Comparison of ENCODE assay signal across 1 cellular context in the genomic region with DNA sequence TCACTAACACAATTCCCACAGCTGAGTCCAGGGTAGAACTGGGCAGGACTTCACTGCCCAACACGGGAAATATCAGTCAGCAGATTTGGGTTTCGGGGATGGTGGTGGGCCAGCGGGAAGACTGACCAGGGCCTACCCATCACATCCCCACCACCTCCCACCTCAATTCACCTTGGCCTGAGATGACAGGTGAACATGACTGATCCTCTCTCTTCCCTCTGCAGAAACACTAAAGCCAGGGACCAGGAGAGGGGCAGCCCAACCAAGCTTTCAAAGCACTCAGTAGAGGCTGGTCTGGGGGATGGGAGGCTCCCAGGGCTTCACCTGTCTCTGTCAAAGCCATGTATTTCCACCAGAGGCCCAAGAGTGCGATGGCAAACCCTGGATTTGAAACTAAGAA.
TF ChIP-seq lines count a peak whose summit lies in the region.

No MANE protein-coding gene starts in this region.

TF ChIP-seq in HepG2, 621 proteins besides CTCF, POLR2A, EP300 and RAD21:
- 0 out of 2 replicates have a peak, but pooled peaks have one; percentile 19 for TF ChIP-seq RBFOX2 (IDR thresholded peaks at IDR 0.05; ENCODE audit: low read depth, low read length)
- TF ChIP-seq, protein P1, sequence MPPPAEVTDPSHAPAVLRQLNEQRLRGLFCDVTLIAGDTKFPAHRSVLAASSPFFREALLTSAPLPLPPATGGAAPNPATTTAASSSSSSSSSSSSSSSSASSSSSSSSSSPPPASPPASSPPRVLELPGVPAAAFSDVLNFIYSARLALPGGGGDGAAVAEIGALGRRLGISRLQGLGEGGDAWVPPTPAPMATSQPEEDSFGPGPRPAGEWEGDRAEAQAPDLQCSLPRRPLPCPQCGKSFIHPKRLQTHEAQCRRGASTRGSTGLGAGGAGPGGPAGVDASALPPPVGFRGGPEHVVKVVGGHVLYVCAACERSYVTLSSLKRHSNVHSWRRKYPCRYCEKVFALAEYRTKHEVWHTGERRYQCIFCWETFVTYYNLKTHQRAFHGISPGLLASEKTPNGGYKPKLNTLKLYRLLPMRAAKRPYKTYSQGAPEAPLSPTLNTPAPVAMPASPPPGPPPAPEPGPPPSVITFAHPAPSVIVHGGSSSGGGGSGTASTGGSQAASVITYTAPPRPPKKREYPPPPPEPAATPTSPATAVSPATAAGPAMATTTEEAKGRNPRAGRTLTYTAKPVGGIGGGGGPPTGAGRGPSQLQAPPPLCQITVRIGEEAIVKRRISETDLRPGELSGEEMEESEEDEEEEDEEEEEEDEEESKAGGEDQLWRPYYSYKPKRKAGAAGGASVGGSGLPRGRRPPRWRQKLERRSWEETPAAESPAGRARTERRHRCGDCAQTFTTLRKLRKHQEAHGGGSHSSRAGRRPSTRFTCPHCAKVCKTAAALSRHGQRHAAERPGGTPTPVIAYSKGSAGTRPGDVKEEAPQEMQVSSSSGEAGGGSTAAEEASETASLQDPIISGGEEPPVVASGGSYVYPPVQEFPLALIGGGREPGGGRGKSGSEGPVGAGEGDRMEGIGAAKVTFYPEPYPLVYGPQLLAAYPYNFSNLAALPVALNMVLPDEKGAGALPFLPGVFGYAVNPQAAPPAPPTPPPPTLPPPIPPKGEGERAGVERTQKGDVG (CRISPR knock-in tag; IDR thresholded peaks at IDR 0.05; ENCODE audit: borderline replicate concordance) = 0 out of 2 replicates have a peak, but pooled peaks have one; percentile 24
- TF ChIP-seq EED (CRISPR knock-in tag; IDR thresholded peaks at IDR 0.05) = 0 out of 2 replicates have a peak, but pooled peaks have one; percentile 30
- TF ChIP-seq, protein P2, sequence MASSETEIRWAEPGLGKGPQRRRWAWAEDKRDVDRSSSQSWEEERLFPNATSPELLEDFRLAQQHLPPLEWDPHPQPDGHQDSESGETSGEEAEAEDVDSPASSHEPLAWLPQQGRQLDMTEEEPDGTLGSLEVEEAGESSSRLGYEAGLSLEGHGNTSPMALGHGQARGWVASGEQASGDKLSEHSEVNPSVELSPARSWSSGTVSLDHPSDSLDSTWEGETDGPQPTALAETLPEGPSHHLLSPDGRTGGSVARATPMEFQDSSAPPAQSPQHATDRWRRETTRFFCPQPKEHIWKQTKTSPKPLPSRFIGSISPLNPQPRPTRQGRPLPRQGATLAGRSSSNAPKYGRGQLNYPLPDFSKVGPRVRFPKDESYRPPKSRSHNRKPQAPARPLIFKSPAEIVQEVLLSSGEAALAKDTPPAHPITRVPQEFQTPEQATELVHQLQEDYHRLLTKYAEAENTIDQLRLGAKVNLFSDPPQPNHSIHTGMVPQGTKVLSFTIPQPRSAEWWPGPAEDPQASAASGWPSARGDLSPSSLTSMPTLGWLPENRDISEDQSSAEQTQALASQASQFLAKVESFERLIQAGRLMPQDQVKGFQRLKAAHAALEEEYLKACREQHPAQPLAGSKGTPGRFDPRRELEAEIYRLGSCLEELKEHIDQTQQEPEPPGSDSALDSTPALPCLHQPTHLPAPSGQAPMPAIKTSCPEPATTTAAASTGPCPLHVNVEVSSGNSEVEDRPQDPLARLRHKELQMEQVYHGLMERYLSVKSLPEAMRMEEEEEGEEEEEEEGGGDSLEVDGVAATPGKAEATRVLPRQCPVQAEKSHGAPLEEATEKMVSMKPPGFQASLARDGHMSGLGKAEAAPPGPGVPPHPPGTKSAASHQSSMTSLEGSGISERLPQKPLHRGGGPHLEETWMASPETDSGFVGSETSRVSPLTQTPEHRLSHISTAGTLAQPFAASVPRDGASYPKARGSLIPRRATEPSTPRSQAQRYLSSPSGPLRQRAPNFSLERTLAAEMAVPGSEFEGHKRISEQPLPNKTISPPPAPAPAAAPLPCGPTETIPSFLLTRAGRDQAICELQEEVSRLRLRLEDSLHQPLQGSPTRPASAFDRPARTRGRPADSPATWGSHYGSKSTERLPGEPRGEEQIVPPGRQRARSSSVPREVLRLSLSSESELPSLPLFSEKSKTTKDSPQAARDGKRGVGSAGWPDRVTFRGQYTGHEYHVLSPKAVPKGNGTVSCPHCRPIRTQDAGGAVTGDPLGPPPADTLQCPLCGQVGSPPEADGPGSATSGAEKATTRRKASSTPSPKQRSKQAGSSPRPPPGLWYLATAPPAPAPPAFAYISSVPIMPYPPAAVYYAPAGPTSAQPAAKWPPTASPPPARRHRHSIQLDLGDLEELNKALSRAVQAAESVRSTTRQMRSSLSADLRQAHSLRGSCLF (CRISPR knock-in tag; IDR thresholded peaks at IDR 0.05; ENCODE audit: borderline replicate concordance) = no peak
- 0 out of 2 replicates have a peak, but pooled peaks have one; percentile 33 for TF ChIP-seq NRL (CRISPR knock-in tag; IDR thresholded peaks at IDR 0.05; ENCODE audit: borderline replicate concordance)
- peak; percentile 95 for TF ChIP-seq ZNF616 (CRISPR knock-in tag; IDR thresholded peaks at IDR 0.05; ENCODE audit: low read depth)
- no peak for TF ChIP-seq ZNF230 (CRISPR knock-in tag; IDR thresholded peaks at IDR 0.05)
- TF ChIP-seq ZNF160 (CRISPR knock-in tag; IDR thresholded peaks at IDR 0.05) = no peak
- no peak for TF ChIP-seq TOE1 (CRISPR knock-in tag; IDR thresholded peaks at IDR 0.05)
- TF ChIP-seq ZFP82 (CRISPR knock-in tag; IDR thresholded peaks at IDR 0.05; ENCODE audit: borderline replicate concordance) = 0 out of 2 replicates have a peak, but pooled peaks have one; percentile 58
- TF ChIP-seq U2AF2 (IDR thresholded peaks at IDR 0.05; ENCODE audit: low read depth, low read length) = no peak
- TF ChIP-seq HMGA1 (CRISPR knock-in tag; conservative IDR thresholded peaks at IDR 0.05) = no peak
- no peak for TF ChIP-seq SKI (IDR thresholded peaks at IDR 0.05; ENCODE audit: partially characterized antibody)
- TF ChIP-seq, protein P3, sequence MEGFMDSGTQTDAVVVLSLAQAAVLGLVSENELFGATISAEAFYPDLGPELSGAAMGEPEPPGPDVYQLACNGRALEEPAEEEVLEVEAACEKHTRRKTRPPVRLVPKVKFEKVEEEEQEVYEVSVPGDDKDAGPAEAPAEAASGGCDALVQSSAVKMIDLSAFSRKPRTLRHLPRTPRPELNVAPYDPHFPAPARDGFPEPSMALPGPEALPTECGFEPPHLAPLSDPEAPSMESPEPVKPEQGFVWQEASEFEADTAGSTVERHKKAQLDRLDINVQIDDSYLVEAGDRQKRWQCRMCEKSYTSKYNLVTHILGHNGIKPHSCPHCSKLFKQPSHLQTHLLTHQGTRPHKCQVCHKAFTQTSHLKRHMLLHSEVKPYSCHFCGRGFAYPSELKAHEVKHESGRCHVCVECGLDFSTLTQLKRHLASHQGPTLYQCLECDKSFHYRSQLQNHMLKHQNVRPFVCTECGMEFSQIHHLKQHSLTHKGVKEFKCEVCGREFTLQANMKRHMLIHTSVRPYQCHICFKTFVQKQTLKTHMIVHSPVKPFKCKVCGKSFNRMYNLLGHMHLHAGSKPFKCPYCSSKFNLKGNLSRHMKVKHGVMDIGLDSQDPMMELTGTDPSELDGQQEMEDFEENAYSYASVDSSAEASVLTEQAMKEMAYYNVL (CRISPR knock-in tag; IDR thresholded peaks at IDR 0.05; ENCODE audit: borderline replicate concordance) = no peak
- no peak for TF ChIP-seq ZFP1 (CRISPR knock-in tag; IDR thresholded peaks at IDR 0.05)
- TF ChIP-seq, protein P4, sequence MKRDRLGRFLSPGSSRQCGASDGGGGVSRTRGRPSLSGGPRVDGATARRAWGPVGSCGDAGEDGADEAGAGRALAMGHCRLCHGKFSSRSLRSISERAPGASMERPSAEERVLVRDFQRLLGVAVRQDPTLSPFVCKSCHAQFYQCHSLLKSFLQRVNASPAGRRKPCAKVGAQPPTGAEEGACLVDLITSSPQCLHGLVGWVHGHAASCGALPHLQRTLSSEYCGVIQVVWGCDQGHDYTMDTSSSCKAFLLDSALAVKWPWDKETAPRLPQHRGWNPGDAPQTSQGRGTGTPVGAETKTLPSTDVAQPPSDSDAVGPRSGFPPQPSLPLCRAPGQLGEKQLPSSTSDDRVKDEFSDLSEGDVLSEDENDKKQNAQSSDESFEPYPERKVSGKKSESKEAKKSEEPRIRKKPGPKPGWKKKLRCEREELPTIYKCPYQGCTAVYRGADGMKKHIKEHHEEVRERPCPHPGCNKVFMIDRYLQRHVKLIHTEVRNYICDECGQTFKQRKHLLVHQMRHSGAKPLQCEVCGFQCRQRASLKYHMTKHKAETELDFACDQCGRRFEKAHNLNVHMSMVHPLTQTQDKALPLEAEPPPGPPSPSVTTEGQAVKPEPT (CRISPR knock-in tag; IDR thresholded peaks at IDR 0.05; ENCODE audit: low read depth) = no peak
- TF ChIP-seq PLRG1 (conservative IDR thresholded peaks at IDR 0.05) = no peak
- no peak for TF ChIP-seq ZNF788 (CRISPR knock-in tag; IDR thresholded peaks at IDR 0.05; ENCODE audit: borderline replicate concordance)
- no peak for TF ChIP-seq ZFP62 (CRISPR knock-in tag; IDR thresholded peaks at IDR 0.05)
- no peak for TF ChIP-seq ZNF572 (CRISPR knock-in tag; IDR thresholded peaks at IDR 0.05)
